In the genomic region with DNA sequence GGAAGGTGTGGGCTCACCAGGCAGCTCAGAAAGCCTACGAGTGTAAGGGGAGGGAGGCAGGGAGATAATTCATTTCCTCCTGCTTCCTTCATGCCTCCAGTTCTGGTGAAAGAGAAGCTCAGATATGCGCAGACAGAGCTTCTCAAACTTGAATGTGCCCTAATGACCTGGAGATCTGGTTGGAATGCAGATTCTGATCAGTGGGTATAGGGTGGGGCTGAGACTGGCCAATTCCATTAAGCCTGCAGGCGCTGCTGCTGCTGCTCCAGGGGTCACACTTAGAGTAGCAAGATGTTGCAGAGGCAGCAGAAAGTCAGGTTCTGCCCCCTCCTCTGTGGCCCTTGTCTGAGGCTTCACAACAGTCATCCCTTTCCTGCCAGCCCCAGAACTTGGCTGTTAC, we compare ENCODE assay signal across 32 cellular contexts.
"Had no signal": no experiment of that assay in that cellular context is flagged by ENCODE, and none has a peak within 500 bp of the region (broad histone marks: within the 10 kb centered on the region; RNA-seq: fewer than 3 reads in every experiment).

No MANE protein-coding gene starts in this region.

- H3K27ac Mint-ChIP-seq: activated CD4-positive, alpha-beta T cell treated with anti-CD3 and anti-CD28 coated beads, Interleukin-2, amount 10 ng/mL, durations not matched to agents 24 days and 14 days; activated CD8-positive, alpha-beta T cell treated with anti-CD3 and anti-CD28 coated beads for 36 hours; activated naive CD4-positive, alpha-beta T cell treated with anti-CD3 and anti-CD28 coated beads, Interleukin-2, amount 50 U/mL, for 24 hours; activated naive CD8-positive, alpha-beta T cell treated with anti-CD3 and anti-CD28 coated beads, Interleukin-2, amount 10 ng/mL, durations not matched to agents 7 days and 5 days; activated T-cell treated with anti-CD3 and anti-CD28 coated beads, Interleukin-2, amount 50 U/mL, for 72 hours; activated T-helper 17 cell treated with anti-CD3 and anti-CD28 coated beads, Interleukin-2, amount 50 U/mL, for 72 hours had no signal

- H3K9me3 ChIP-seq: ascending aorta, Peyer's patch, SJSA1 had no signal

- H3K9me3 Mint-ChIP-seq: activated CD4-positive, alpha-beta T cell treated with anti-CD3 and anti-CD28 coated beads, Interleukin-2, amount 10 ng/mL, durations not matched to agents 24 days and 14 days; activated CD8-positive, alpha-beta T cell treated with anti-CD3 and anti-CD28 coated beads for 36 hours; activated naive CD8-positive, alpha-beta T cell treated with anti-CD3 and anti-CD28 coated beads, Interleukin-2, amount 10 ng/mL, durations not matched to agents 7 days and 5 days; activated T-cell treated with anti-CD3 and anti-CD28 coated beads, Interleukin-2, amount 50 U/mL, for 72 hours had no signal

- FAIRE-seq: K562 had no signal

- H3K4me1 ChIP-seq: ascending aorta, Peyer's patch, SJSA1 had no signal

- H3K4me1 Mint-ChIP-seq: activated CD4-positive, alpha-beta T cell treated with anti-CD3 and anti-CD28 coated beads, Interleukin-2, amount 10 ng/mL, durations not matched to agents 24 days and 14 days; activated naive CD4-positive, alpha-beta T cell treated with anti-CD3 and anti-CD28 coated beads, Interleukin-2, amount 50 U/mL, for 24 hours; activated naive CD8-positive, alpha-beta T cell treated with anti-CD3 and anti-CD28 coated beads, Interleukin-2, amount 10 ng/mL, durations not matched to agents 7 days and 5 days; activated T-helper 17 cell treated with anti-CD3 and anti-CD28 coated beads, Interleukin-2, amount 50 U/mL, for 72 hours had no signal

- H3K36me3 ChIP-seq: ascending aorta, cardiac muscle cell, Peyer's patch, SJSA1, WERI-Rb-1 had no signal

- ATAC-seq: activated CD8-positive, alpha-beta T cell treated with anti-CD3 and anti-CD28 coated beads for 36 hours; activated T-cell treated with anti-CD3 and anti-CD28 coated beads, Interleukin-2, amount 50 U/mL, for 72 hours; activated T-helper 17 cell treated with anti-CD3 and anti-CD28 coated beads, Interleukin-2, amount 50 U/mL, for 72 hours; K562; PC-3; SK-N-SH treated with all-trans-retinoic acid at 6 μM for 48 hours had no signal

- H3K4me3 ChIP-seq: ascending aorta, cardiac muscle cell, K562, Peyer's patch, SJSA1 had no signal

- H3K27me3 ChIP-seq: ascending aorta, cardiac muscle cell, Peyer's patch, SJSA1 had no signal

- H3K36me3 Mint-ChIP-seq: activated naive CD4-positive, alpha-beta T cell treated with anti-CD3 and anti-CD28 coated beads, Interleukin-2, amount 50 U/mL, for 24 hours; activated naive CD8-positive, alpha-beta T cell treated with anti-CD3 and anti-CD28 coated beads, Interleukin-2, amount 10 ng/mL, durations not matched to agents 7 days and 5 days had no signal

- DNase-seq: activated CD4-positive, alpha-beta T cell treated with anti-CD3 and anti-CD28 coated beads, Interleukin-2, amount 10 ng/mL, durations not matched to agents 24 days and 14 days; activated CD4-positive, alpha-beta T cell treated with anti-CD3 and anti-CD28 coated beads, Interleukin-2, amount 50 U/mL, for 4 hours; activated CD8-positive, alpha-beta T cell treated with anti-CD3 and anti-CD28 coated beads for 36 hours; activated gamma-delta T cell; activated naive CD4-positive, alpha-beta T cell treated with Interleukin-2 at 50 U/mL for 16 hours; activated naive CD8-positive, alpha-beta T cell treated with anti-CD3 and anti-CD28 coated beads, Interleukin-2, amount 10 ng/mL, durations not matched to agents 7 days and 5 days; activated T-cell treated with anti-CD3 and anti-CD28 coated beads, Interleukin-2, amount 50 U/mL, for 1 hour; activated T-cell treated with anti-CD3 and anti-CD28 coated beads, Interleukin-2, amount 50 U/mL, for 72 hours; amygdala; NCI-H1105; NCI-H1417 treated with DMSO at 0.1 percent for 48 hours; NCI-H1694; NCI-H2029; NCI-H345; NCI-H524 treated with DMSO at 0.1 percent for 48 hours; NCI-H748 treated with DMSO at 0.1 percent for 48 hours; NK-92 treated with Interleukin-12 subunit alpha and Interleukin-12 subunit beta, amount 100 ng/mL, for 24 hours; PC-3; Peyer's patch; RPMI8226; SHP77 treated with DMSO at 0.1 percent for 48 hours; T-helper 1 cell; T-helper 2 cell; T-helper 9 cell; WERI-Rb-1 had no signal

- H3K4me3 Mint-ChIP-seq: activated CD4-positive, alpha-beta T cell treated with anti-CD3 and anti-CD28 coated beads, Interleukin-2, amount 10 ng/mL, durations not matched to agents 24 days and 14 days; activated CD8-positive, alpha-beta T cell treated with anti-CD3 and anti-CD28 coated beads for 36 hours; activated naive CD4-positive, alpha-beta T cell treated with anti-CD3 and anti-CD28 coated beads, Interleukin-2, amount 50 U/mL, for 24 hours; activated naive CD8-positive, alpha-beta T cell treated with anti-CD3 and anti-CD28 coated beads, Interleukin-2, amount 10 ng/mL, durations not matched to agents 7 days and 5 days; activated T-cell treated with anti-CD3 and anti-CD28 coated beads, Interleukin-2, amount 50 U/mL, for 72 hours; activated T-helper 17 cell treated with anti-CD3 and anti-CD28 coated beads, Interleukin-2, amount 50 U/mL, for 72 hours had no signal

- H3K27ac ChIP-seq: ascending aorta, cardiac muscle cell, Peyer's patch, SJSA1, WERI-Rb-1 had no signal
